In the genomic region with DNA sequence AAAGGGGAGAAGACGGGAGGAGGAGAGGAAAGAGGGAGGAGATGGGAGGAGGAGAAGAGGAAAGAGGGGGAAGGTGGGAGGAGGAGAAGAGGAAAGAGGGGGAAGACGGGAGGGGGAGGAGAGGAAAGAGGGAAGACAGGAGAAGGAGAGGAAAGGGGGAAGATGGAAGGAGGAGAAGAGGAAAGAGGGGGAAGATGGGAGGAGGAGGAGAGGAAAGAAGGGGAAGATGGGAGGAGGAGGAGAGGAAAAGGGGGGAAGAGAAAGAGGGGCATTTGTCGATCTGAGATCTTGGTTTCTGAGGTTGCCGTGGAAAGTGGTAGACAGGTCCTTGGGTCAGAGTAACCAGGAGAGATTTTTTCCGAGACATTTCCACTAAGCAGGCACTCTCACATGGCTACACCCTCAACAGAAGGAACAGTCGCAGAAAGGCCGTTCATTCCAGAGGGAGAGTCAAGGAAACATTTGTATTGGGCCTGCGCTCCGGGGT, we compare ENCODE assay signal across 20 cellular contexts.
"Had no signal": no experiment of that assay in that cellular context is flagged by ENCODE, and none has a peak within 500 bp of the region (broad histone marks: within the 10 kb centered on the region; RNA-seq: fewer than 3 reads in every experiment).

No MANE protein-coding gene starts in this region.

- H3K36me3 ChIP-seq: cardiac muscle cell, colonic mucosa had no signal

- H3K4me3 ChIP-seq: adrenal gland, cardiac muscle cell, colonic mucosa, psoas muscle, SK-N-MC, tibial nerve had no signal

- H3K27me3 Mint-ChIP-seq: activated naive CD4-positive, alpha-beta T cell treated with anti-CD3 and anti-CD28 coated beads, Interleukin-2, amount 50 U/mL, for 24 hours; activated T-cell treated with anti-CD3 and anti-CD28 coated beads, Interleukin-2, amount 50 U/mL, for 24 hours had no signal

- H3K4me3 Mint-ChIP-seq: activated naive CD4-positive, alpha-beta T cell treated with anti-CD3 and anti-CD28 coated beads, Interleukin-2, amount 50 U/mL, for 24 hours; activated T-cell treated with anti-CD3 and anti-CD28 coated beads, Interleukin-2, amount 50 U/mL, for 24 hours; nephron; stimulated activated naive B cell treated with anti-CD40 and anti-IgM and Interleukin-4, amounts not matched to agents 10 μg/mL and 1 μg/mL and 100 μg/mL, for 72 hours had no signal

- H3K9me3 Mint-ChIP-seq: activated naive CD4-positive, alpha-beta T cell treated with anti-CD3 and anti-CD28 coated beads, Interleukin-2, amount 50 U/mL, for 24 hours; activated T-cell treated with anti-CD3 and anti-CD28 coated beads, Interleukin-2, amount 50 U/mL, for 24 hours; nephron; stimulated activated naive B cell treated with anti-CD40 and anti-IgM and Interleukin-4, amounts not matched to agents 10 μg/mL and 1 μg/mL and 100 μg/mL, for 72 hours had no signal

- H3K27ac ChIP-seq: cardiac muscle cell, colonic mucosa, SK-N-MC had no signal

- H3K36me3 Mint-ChIP-seq: stimulated activated naive B cell treated with anti-CD40 and anti-IgM and Interleukin-4, amounts not matched to agents 10 μg/mL and 1 μg/mL and 100 μg/mL, for 72 hours had no signal

- H3K27me3 ChIP-seq: adrenal gland, cardiac muscle cell, colonic mucosa, tibial nerve had no signal

- ATAC-seq: psoas muscle had no signal

- H3K4me1 Mint-ChIP-seq: nephron had no signal

- H3K27ac Mint-ChIP-seq: activated naive CD4-positive, alpha-beta T cell treated with anti-CD3 and anti-CD28 coated beads, Interleukin-2, amount 50 U/mL, for 24 hours; activated T-cell treated with anti-CD3 and anti-CD28 coated beads, Interleukin-2, amount 50 U/mL, for 24 hours; nephron; stimulated activated naive B cell treated with anti-CD40 and anti-IgM and Interleukin-4, amounts not matched to agents 10 μg/mL and 1 μg/mL and 100 μg/mL, for 72 hours had no signal

- DNase-seq: activated CD4-positive, CD25-positive, alpha-beta regulatory T cell treated with anti-CD3 and anti-CD28 coated beads, Interleukin-2, amount 50 U/mL, for 72 hours; activated effector memory CD4-positive, alpha-beta T cell treated with anti-CD3 and anti-CD28 coated beads, Interleukin-2, amount 50 U/mL, for 16 hours; activated T-cell treated with anti-CD3 and anti-CD28 coated beads, Interleukin-2, amount 50 U/mL, for 24 hours; colonic mucosa; effector CD4-positive, alpha-beta T cell; foreskin fibroblast; glutamatergic neuron; hypothalamus; kidney glomerular epithelial cell; mesendoderm; nucleus accumbens; psoas muscle; stimulated activated naive B cell treated with anti-CD40 and anti-IgM and Interleukin-4, amounts not matched to agents 10 μg/mL and 1 μg/mL and 100 μg/mL, for 72 hours; T-helper 1 cell had no signal

- H3K9me3 ChIP-seq: adrenal gland, colonic mucosa, psoas muscle, tibial nerve had no signal
